ENCODE assay signal across 1 cellular context in genomic region chr2:30161929-30162328, GRCh38.
TF ChIP-seq lines count a peak whose summit lies in the region.

No MANE protein-coding gene starts in this region.

TF ChIP-seq in SK-N-SH, 30 proteins besides CTCF, POLR2A, EP300 and RAD21 (continued from another document):
- TF ChIP-seq GATA2 (CRISPR knock-in tag; IDR thresholded peaks at IDR 0.05): no peak
- TF ChIP-seq JUND (IDR thresholded peaks at IDR 0.05): no peak
- TF ChIP-seq TCF12 (IDR thresholded peaks at IDR 0.05): no peak
